Comparison of ENCODE assay signal across 6 cellular contexts in the genomic region with DNA sequence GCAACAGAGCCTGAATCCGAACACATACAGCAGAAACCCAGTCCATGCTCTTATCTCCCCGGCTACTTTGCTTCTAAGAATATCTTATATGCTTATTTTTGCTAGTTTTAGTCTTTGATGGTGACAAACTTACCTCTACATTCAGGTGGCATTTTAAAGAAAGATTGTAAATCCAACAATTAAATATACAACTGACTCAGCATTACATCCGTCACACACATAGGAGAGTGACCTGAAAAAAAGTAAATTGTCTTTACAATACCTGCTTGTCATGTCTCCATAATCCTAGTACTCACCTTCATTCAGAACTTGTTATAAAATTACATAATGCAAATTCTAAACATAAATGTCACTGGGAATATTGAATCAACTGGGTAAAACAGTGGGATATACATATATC. TPM values are rescaled to one million over a fixed set of nuclear protein-coding genes. Genes with fewer than 3 reads are reported as not detected.
"Had no signal": no experiment of that assay in that cellular context is flagged by ENCODE, and none has a peak within 500 bp of the region (broad histone marks: within the 10 kb centered on the region; RNA-seq: fewer than 3 reads in every experiment).

No MANE protein-coding gene starts in this region.

- FAIRE-seq: HTR-8/SVneo had no signal

- DNase-seq: KBM-7, KG1 had no signal

- H3K9ac ChIP-seq: KMS-11 had no signal

- H3K4me2 ChIP-seq: KMS-11 had no signal

- H3K27ac ChIP-seq: HL-60, KMS-11 had no signal

RNA-seq across cellular contexts. Expression of gene BMP3, which starts 30.6 kb away (rescaled TPM):
- total RNA-seq: HT-29 had no signal
